In the genomic region with DNA sequence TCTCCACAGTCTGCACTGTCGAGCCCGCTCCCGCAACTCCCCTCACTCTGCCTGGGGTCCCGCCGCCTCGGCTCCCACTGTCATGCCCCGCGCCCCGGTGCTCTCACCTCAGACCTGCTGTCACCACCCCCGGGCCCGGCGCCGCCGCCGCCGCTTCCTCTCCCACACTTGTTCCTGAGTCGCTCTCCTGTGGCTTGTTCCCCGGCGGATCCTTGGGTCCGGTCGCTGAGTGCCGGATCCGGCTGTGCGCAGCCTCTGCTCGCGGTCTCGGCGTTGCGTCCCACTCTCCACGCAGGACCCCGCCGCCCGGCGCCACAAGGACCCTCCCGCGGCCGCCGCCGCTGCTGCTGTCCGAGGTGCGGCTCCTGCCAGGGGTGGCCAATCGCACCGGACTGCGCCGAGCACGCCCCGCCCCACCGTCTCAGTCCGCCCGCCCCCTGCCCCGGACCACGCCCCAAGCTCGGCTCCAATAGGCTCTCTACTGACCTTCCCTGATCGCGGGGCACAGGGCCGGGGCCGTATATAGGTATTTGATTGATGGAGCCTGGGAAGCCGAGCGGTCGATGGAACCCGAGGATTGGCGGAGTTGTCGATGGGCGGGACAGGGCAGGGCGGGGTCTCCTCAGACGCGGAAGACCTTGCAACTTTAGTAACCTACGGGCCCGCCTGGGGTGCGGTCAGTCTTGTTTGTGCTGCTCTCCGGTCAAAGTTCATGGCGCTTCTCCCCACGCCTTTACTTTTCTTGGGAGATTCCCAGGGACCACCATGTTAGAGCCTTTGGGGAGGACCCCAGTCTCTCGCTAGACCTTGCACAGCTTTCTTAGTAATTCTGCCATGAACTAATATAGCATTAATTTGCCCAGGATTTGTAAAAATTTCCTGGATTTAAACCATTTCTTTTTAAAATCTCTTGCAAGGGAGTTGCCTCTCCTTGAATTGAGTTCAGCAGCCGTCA, we compare ENCODE assay signal across 8 cellular contexts. TPM values are rescaled to one million over a fixed set of nuclear protein-coding genes. Genes with fewer than 3 reads are reported as not detected.
A peak's percentile ranks its signal among the peaks of the same experiment; 100 is the strongest.
DNase-seq lines count a peak whose midpoint lies in the region; ATAC-seq and TF ChIP-seq lines count a peak whose summit lies in the region.

A gene (minus strand): TSS at position 367 of the 955 bp plus-strand sequence. CDS start 117,340 bp downstream, outside the sequence.

- peaks cover 1% of the 10 kb centered on the region for H3K36me3 Mint-ChIP-seq in T-helper 2 cell treated with Interferon-gamma antibody and Interleukin-4, amounts not matched to agents 5 μg/mL and 100 μg/mL, for 36 hours (ENCODE audit: low read depth)

- H3K36me3 ChIP-seq in ascending aorta (no peaks in the 10 kb centered on the region), vagina (no peaks in the 10 kb centered on the region)

- no peaks in the 10 kb centered on the region for H3K9me3 Mint-ChIP-seq in T-helper 2 cell treated with Interferon-gamma antibody and Interleukin-4, amounts not matched to agents 5 μg/mL and 100 μg/mL, for 36 hours

- WGBS in right cardiac atrium: under 1% methylated on average over 75 of the region's 75 CpGs

- ATAC-seq in GM18502 (IDR thresholded peaks at IDR 0.05; ENCODE audit: poor library complexity, unreplicated experiment): peak; percentile 81
- peak; percentile 87 for ATAC-seq in HG02970 (IDR thresholded peaks at IDR 0.05; ENCODE audit: low FRiP score, unreplicated experiment)
- peak; percentile 96 to 97 for ATAC-seq in right cardiac atrium

- H3K27ac Mint-ChIP-seq in T-helper 2 cell treated with Interferon-gamma antibody and Interleukin-4, amounts not matched to agents 5 μg/mL and 100 μg/mL, for 36 hours: peak within 1 kb of the TSS; percentile 92

- DNase-seq in NCI-H1930 (lab: John Stamatoyannopoulos, UW) (peak; percentile 93 to 95), ascending aorta (ENCODE audit: low spot score in 2 of 2) (peak; percentile 98 to 100), right cardiac atrium (peak; percentile 98 to 99 (median 99)), putamen (ENCODE audit: low spot score) (peak; percentile 99), vagina (ENCODE audit: extremely low spot score in 2 of 2) (peak; percentile 99)
- DNase-seq in T-helper 2 cell treated with Interferon-gamma antibody and Interleukin-4, amounts not matched to agents 5 μg/mL and 100 μg/mL, for 36 hours (ENCODE audit: low spot score): peak; percentile 94

- H3K4me3 Mint-ChIP-seq in T-helper 2 cell treated with Interferon-gamma antibody and Interleukin-4, amounts not matched to agents 5 μg/mL and 100 μg/mL, for 36 hours: peak within 1 kb of the TSS; percentile 92

- no peaks in the 10 kb centered on the region for H3K9me3 ChIP-seq in ascending aorta
- H3K9me3 ChIP-seq in right cardiac atrium (ENCODE audit: control insufficient read depth, low read length): no peaks in the 10 kb centered on the region
- H3K9me3 ChIP-seq in vagina: no peaks in the 10 kb centered on the region

- H3K27me3 ChIP-seq in ascending aorta: no peaks in the 10 kb centered on the region
- no peaks in the 10 kb centered on the region for H3K27me3 ChIP-seq in right cardiac atrium (ENCODE audit: control insufficient read depth, insufficient read depth)
- H3K27me3 ChIP-seq in vagina: no peaks in the 10 kb centered on the region

- peak in 1 of 2 donors; percentile 95 for TF ChIP-seq POLR2A in vagina (IDR thresholded peaks at IDR 0.05)

- H3K4me3 ChIP-seq in ascending aorta (peak within 1 kb of the TSS; percentile 74 to 96), right cardiac atrium (ENCODE audit: low read length) (peak within 1 kb of the TSS; percentile 98), vagina (peak within 1 kb of the TSS; percentile 68 to 83)

- peak within 1 kb of the TSS; percentile 73 to 95 for H3K27ac ChIP-seq in ascending aorta
- H3K27ac ChIP-seq in right cardiac atrium (ENCODE audit: low read length): peak within 1 kb of the TSS; percentile 99
- peak within 1 kb of the TSS; percentile 84 for H3K27ac ChIP-seq in vagina

- H3K4me1 Mint-ChIP-seq in T-helper 2 cell treated with Interferon-gamma antibody and Interleukin-4, amounts not matched to agents 5 μg/mL and 100 μg/mL, for 36 hours (ENCODE audit: low read depth): peaks cover 41% of the 10 kb centered on the region

- H3K27me3 Mint-ChIP-seq in T-helper 2 cell treated with Interferon-gamma antibody and Interleukin-4, amounts not matched to agents 5 μg/mL and 100 μg/mL, for 36 hours (ENCODE audit: low read depth): peaks cover 15% of the 10 kb centered on the region

- H3K4me1 ChIP-seq in ascending aorta (peaks cover 2 to 17% of the 10 kb centered on the region in 2 donors), right cardiac atrium (ENCODE audit: control insufficient read depth, insufficient read depth, low read length) (no peaks in the 10 kb centered on the region), vagina (peaks cover 55% of the 10 kb centered on the region)

- intact Hi-C loops in ascending aorta (cut with DNase I) (loop anchor here (1.0 to 2.0 kb wide), 4 partner anchors 191 to 356 kb away; a partner anchor contains a TSS), right cardiac atrium (cut with DNase I) (loop anchor here in 2 of 4 donors (5.0 kb wide), 1 partner anchor 181 kb away; no protein-coding TSS in a partner anchor), vagina (cut with DNase I) (loop anchor here (5.0 kb wide), 1 partner anchor 311 kb away; a partner anchor contains a TSS)

- no peak for TF ChIP-seq CTCF in ascending aorta (IDR thresholded peaks at IDR 0.05)
- no peak for TF ChIP-seq CTCF in vagina (IDR thresholded peaks at IDR 0.05)

RNA-seq across cellular contexts. Expression of the gene that starts here (rescaled TPM):
- total RNA-seq in ascending aorta (39.3 TPM), right cardiac atrium (10 to 100 TPM; 18.9 to 29.1 (median 25.1) TPM), vagina (41.0 TPM)
- polyA plus RNA-seq in right cardiac atrium: 16.9 TPM

Comparison
In these comparisons a context has a peak if more than half of its experiments do, and no peak if none do; other contexts are left out.
1. Peak in every context shown above with its lines: DNase-seq, ATAC-seq, H3K4me3 ChIP-seq and H3K27ac ChIP-seq.